ENCODE assay signal across 8 cellular contexts in the genomic region with DNA sequence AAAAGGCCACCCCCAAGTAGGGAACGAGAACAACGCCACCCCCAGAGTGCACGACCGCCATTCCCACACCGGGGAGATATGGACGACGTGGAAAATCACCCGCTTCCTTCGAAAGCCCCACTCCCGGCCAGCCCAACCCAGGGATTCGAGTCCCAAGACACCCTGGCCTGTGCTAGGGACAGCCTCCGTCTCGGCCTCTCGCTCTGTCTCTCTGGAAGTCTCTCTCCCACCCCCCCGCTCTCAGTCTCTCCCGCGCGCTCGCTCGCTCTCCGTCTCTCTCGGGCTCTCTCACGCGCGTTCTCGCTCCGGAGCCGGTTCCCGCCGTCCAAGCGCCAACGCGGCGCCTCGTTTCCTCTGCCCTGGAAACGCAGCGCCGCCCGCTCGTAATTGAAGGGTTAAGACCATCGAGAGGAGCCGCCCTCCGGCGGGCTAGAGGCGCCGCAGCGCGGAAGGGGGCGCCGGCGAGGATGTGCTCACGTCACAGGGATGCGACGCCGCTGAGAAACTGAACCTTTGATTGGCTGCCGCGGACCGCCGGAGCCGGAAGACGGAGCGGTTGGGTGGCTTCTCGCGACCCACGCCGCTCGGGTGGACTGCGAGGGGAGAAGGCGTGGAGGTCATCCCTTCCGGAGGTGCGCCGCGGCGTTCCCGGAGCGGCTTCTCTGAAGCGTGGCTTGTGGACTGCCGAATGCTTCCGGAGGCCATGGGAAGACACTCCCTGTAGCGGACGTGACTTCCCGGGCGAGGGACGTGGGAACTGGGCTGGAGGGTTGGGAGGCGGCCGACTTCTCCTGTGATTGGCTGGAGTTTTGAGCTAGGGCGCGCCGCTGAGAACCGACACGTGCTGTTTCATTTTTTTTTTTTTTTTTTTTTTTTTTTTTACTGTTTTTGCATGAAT. TPM values are rescaled to one million over a fixed set of nuclear protein-coding genes. Genes with fewer than 3 reads are reported as not detected.
A peak's percentile ranks its signal among the peaks of the same experiment; 100 is the strongest.
DNase-seq lines count a peak whose midpoint lies in the region; ATAC-seq and TF ChIP-seq lines count a peak whose summit lies in the region.
"Not testable (repeated sequence)": the region's sequence is repeated elsewhere in the genome, so short reads cannot be mapped to it uniquely, and the experiment has no call there.

A gene with protein sequence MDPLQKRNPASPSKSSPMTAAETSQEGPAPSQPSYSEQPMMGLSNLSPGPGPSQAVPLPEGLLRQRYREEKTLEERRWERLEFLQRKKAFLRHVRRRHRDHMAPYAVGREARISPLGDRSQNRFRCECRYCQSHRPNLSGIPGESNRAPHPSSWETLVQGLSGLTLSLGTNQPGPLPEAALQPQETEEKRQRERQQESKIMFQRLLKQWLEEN (minus strand): TSS at position 406 of the 898 bp plus-strand sequence. CDS start 9,930 bp downstream, outside the sequence.

- H3K79me2 ChIP-seq in OCI-LY7 (ENCODE audit: insufficient read depth, low read depth, low read length), result not testable (repeated sequence)

- not testable (repeated sequence) for H3K36me3 Mint-ChIP-seq in activated naive CD8-positive, alpha-beta T cell treated with anti-CD3 and anti-CD28 coated beads, Interleukin-2, amount 10 ng/mL, durations not matched to agents 7 days and 5 days

- no CpG with 5 or more reads among the region's 91 CpGs for WGBS in urinary bladder

- H2AFZ ChIP-seq in OCI-LY7 (ENCODE audit: low read length), result not testable (repeated sequence)

- not testable (repeated sequence) for H3K4me1 Mint-ChIP-seq in activated naive CD8-positive, alpha-beta T cell treated with anti-CD3 and anti-CD28 coated beads, Interleukin-2, amount 10 ng/mL, durations not matched to agents 7 days and 5 days

- not testable (repeated sequence) for DNase-seq in OCI-LY7 (ENCODE audit: low spot score); activated naive CD8-positive, alpha-beta T cell treated with anti-CD3 and anti-CD28 coated beads, Interleukin-2, amount 10 ng/mL, durations not matched to agents 7 days and 5 days; cardiac muscle cell (ENCODE audit: low read depth in 1 of 2, low spot score in 1 of 2); occipital lobe (lab: John Stamatoyannopoulos, UW)

- H3K36me3 ChIP-seq in OCI-LY7 (ENCODE audit: insufficient read depth, low read length); cardiac muscle cell; urinary bladder (ENCODE audit: insufficient read depth): not testable (repeated sequence)

- not testable (repeated sequence) for H3K27me3 ChIP-seq in cardiac muscle cell

- H3K27me3 Mint-ChIP-seq in activated naive CD8-positive, alpha-beta T cell treated with anti-CD3 and anti-CD28 coated beads, Interleukin-2, amount 10 ng/mL, durations not matched to agents 7 days and 5 days, result not testable (repeated sequence)

- not testable (repeated sequence) for H3K4me2 ChIP-seq in OCI-LY7 (ENCODE audit: low read length)

- BruUV-seq in OCI-LY7 (replicated peaks; lab: Mats Ljungman, UMichigan), result not testable (repeated sequence)

- CTCF ChIA-PET in OCI-LY7 (lab: Charles Lee; ENCODE audit: unreplicated experiment), result not testable (repeated sequence)

- H3K4me3 ChIP-seq in OCI-LY7 (ENCODE audit: low read depth, low read length, poor library complexity, severe bottlenecking); cardiac muscle cell; urinary bladder (ENCODE audit: low read depth, low read length): not testable (repeated sequence)

- not testable (repeated sequence) for H3K4me3 Mint-ChIP-seq in activated naive CD8-positive, alpha-beta T cell treated with anti-CD3 and anti-CD28 coated beads, Interleukin-2, amount 10 ng/mL, durations not matched to agents 7 days and 5 days

- H3K9me2 ChIP-seq in OCI-LY7 (ENCODE audit: insufficient read depth, low read length), result not testable (repeated sequence)

- not testable (repeated sequence) for H3K4me1 ChIP-seq in OCI-LY7 (ENCODE audit: insufficient read depth, low read length, poor library complexity, severe bottlenecking); cardiac muscle cell (ENCODE audit: low read depth); urinary bladder (ENCODE audit: insufficient read depth)

- ATAC-seq in GM18520 (IDR thresholded peaks at IDR 0.05; ENCODE audit: unreplicated experiment) (peak; percentile 86), GM21528 (IDR thresholded peaks at IDR 0.05; ENCODE audit: low FRiP score, unreplicated experiment) (peak; percentile 83), HG03039 (IDR thresholded peaks at IDR 0.05; ENCODE audit: unreplicated experiment) (peak; percentile 77)
- peak; percentile 91 for ATAC-seq in activated naive CD8-positive, alpha-beta T cell treated with anti-CD3 and anti-CD28 coated beads, Interleukin-2, amount 10 ng/mL, durations not matched to agents 7 days and 5 days (ENCODE audit: low read depth)

- not testable (repeated sequence) for H3K9me3 Mint-ChIP-seq in activated naive CD8-positive, alpha-beta T cell treated with anti-CD3 and anti-CD28 coated beads, Interleukin-2, amount 10 ng/mL, durations not matched to agents 7 days and 5 days

- H3K27ac Mint-ChIP-seq in activated naive CD8-positive, alpha-beta T cell treated with anti-CD3 and anti-CD28 coated beads, Interleukin-2, amount 10 ng/mL, durations not matched to agents 7 days and 5 days, result not testable (repeated sequence)

- H3K27ac ChIP-seq in OCI-LY7 (ENCODE audit: low read depth, low read length, poor library complexity, severe bottlenecking); cardiac muscle cell; urinary bladder (ENCODE audit: low read depth): not testable (repeated sequence)

- intact Hi-C loops in OCI-LY7 (cut with micrococcal nuclease; ENCODE audit: unreplicated experiment), result not testable (repeated sequence)

- TF ChIP-seq CTCF in OCI-LY7 (conservative IDR thresholded peaks at IDR 0.05; ENCODE audit: low read length); cardiac muscle cell (IDR thresholded peaks at IDR 0.05; ENCODE audit: low read depth, low read length): not testable (repeated sequence)

- H3K9me3 ChIP-seq in OCI-LY7 (ENCODE audit: low read length); cardiac muscle cell (ENCODE audit: low read depth): not testable (repeated sequence)

- POLR2A ChIA-PET in OCI-LY7 (lab: Charles Lee); activated naive CD8-positive, alpha-beta T cell treated with anti-CD3 and anti-CD28 coated beads, Interleukin-2, amount 10 ng/mL, durations not matched to agents 7 days and 5 days (lab: Charles Lee): not testable (repeated sequence)

- H4K20me1 ChIP-seq in OCI-LY7 (ENCODE audit: insufficient read depth, low read length), result not testable (repeated sequence)

RNA-seq across cellular contexts. Expression of the gene that starts here (rescaled TPM):
- total RNA-seq in OCI-LY7 (2014; rRNA removed; shearing (Covaris generic)), result 8.8 and 13.8 TPM in 2 replicates
- total RNA-seq in OCI-LY7 (2022) (19.7 and 22.6 TPM in 2 replicates), cardiac muscle cell (27.7 and 29.8 TPM in 2 replicates), occipital lobe (18.4 TPM), urinary bladder (19.7 TPM)
- 10 to 100 TPM; 19.3 to 23.3 TPM for total RNA-seq in activated naive CD8-positive, alpha-beta T cell treated with anti-CD3 and anti-CD28 coated beads, Interleukin-2, amount 10 ng/mL, durations not matched to agents 7 days and 5 days
- polyA plus RNA-seq in cardiac muscle cell (24.7 and 38.3 TPM in 2 replicates), urinary bladder (22.5 TPM)
